Comparison of ENCODE assay signal across 12 cellular contexts in genomic region chrX:41906515-41907165, GRCh38. TPM values are rescaled to one million over a fixed set of nuclear protein-coding genes. Genes with fewer than 3 reads are reported as not detected.
DNase-seq lines count a peak whose midpoint lies in the region; FAIRE-seq and TF ChIP-seq lines count a peak whose summit lies in the region.
"Had no signal": no experiment of that assay in that cellular context is flagged by ENCODE, and none has a peak within 500 bp of the region (broad histone marks: within the 10 kb centered on the region; RNA-seq: fewer than 3 reads in every experiment).

No MANE protein-coding gene starts in this region.

- no peaks in the 10 kb centered on the region for H4K20me1 ChIP-seq in endothelial cell of umbilical vein (replicated peaks; ENCODE audit: control insufficient read depth, extremely low read depth, insufficient read depth, low read length)

- intact Hi-C loops in endothelial cell of umbilical vein (cut with micrococcal nuclease) (no loop called here), sigmoid colon (cut with DNase I) (no loop called here)

- no peaks in the 10 kb centered on the region for H3K79me2 ChIP-seq in endothelial cell of umbilical vein (ENCODE audit: control insufficient read depth, insufficient read depth, low read length)

- peaks cover 19% of the 10 kb centered on the region for H3K36me3 Mint-ChIP-seq in stimulated activated naive CD8-positive, alpha-beta T cell treated with anti-CD3 and anti-CD28 coated beads, Interleukin-15, Interleukin-2, amounts not matched to agents 100 ng/mL and 50 ng/mL, for 24 hours (ENCODE audit: low read depth)

- dilution Hi-C loops in endothelial cell of umbilical vein (cut with MboI; ENCODE audit: extremely low pct_ligation_motif_present, low sequenced_read_pairs): no loop called here

- H3K4me1 ChIP-seq in endothelial cell of umbilical vein (ENCODE audit: control insufficient read depth, extremely low read depth, insufficient read depth, low read length): no peaks in the 10 kb centered on the region
- no peaks in the 10 kb centered on the region for H3K4me1 ChIP-seq in sigmoid colon

- POLR2A ChIA-PET in endothelial cell of umbilical vein (lab: Charles Lee): no interaction called here

- peaks cover 62% of the 10 kb centered on the region for H3K4me1 Mint-ChIP-seq in stimulated activated naive CD8-positive, alpha-beta T cell treated with anti-CD3 and anti-CD28 coated beads, Interleukin-15, Interleukin-2, amounts not matched to agents 100 ng/mL and 50 ng/mL, for 24 hours (ENCODE audit: low read depth)

- H3K4me2 ChIP-seq in endothelial cell of umbilical vein (ENCODE audit: insufficient read depth, low read length): no peak overlapping the region

- TF ChIP-seq EP300 in sigmoid colon (IDR thresholded peaks at IDR 0.05): no peak

- no peak overlapping the region for H2AFZ ChIP-seq in endothelial cell of umbilical vein (ENCODE audit: low read depth, low read length)

- TF ChIP-seq POLR2A in endothelial cell of umbilical vein (IDR thresholded peaks at IDR 0.05; ENCODE audit: low read depth, low read length) (no peak), sigmoid colon (IDR thresholded peaks at IDR 0.05) (no peak)

- WGBS in sigmoid colon, 2 donors: 88 to 96% methylated on average over 3 of the region's 3 CpGs

- CTCF ChIA-PET in endothelial cell of umbilical vein (lab: Charles Lee): no interaction called here

- no peaks in the 10 kb centered on the region for H3K36me3 ChIP-seq in endothelial cell of umbilical vein (ENCODE audit: control insufficient read depth in 2 of 2, extremely low read depth in 1 of 2, insufficient read depth in 2 of 2, low read length in 2 of 2)
- H3K36me3 ChIP-seq in sigmoid colon: no peaks in the 10 kb centered on the region
- H3K36me3 ChIP-seq: MG63 had no signal

- no peak overlapping the region for H3K4me3 ChIP-seq in endothelial cell of umbilical vein (replicated peaks in 1 of 3; ENCODE audit: insufficient read depth in 1 of 3, low read depth in 1 of 3, low read length in 3 of 3)
- H3K4me3 ChIP-seq in sigmoid colon: no peak overlapping the region
- H3K4me3 ChIP-seq: MG63 had no signal

- TF ChIP-seq CTCF in endothelial cell of umbilical vein (IDR thresholded peaks at IDR 0.05; ENCODE audit: extremely low read depth in 1 of 2, insufficient read depth in 1 of 2, low read depth in 1 of 2, low read length in 2 of 2) (no peak), sigmoid colon (IDR thresholded peaks at IDR 0.05) (no peak)

- peaks cover 3% of the 10 kb centered on the region for H3K9me3 Mint-ChIP-seq in stimulated activated naive CD8-positive, alpha-beta T cell treated with anti-CD3 and anti-CD28 coated beads, Interleukin-15, Interleukin-2, amounts not matched to agents 100 ng/mL and 50 ng/mL, for 24 hours

- peak overlapping the region; percentile 45 for H3K4me3 Mint-ChIP-seq in stimulated activated naive CD8-positive, alpha-beta T cell treated with anti-CD3 and anti-CD28 coated beads, Interleukin-15, Interleukin-2, amounts not matched to agents 100 ng/mL and 50 ng/mL, for 24 hours
- H3K4me3 Mint-ChIP-seq: naive B cell had no signal

- peak; percentile 29 for DNase-seq in stimulated activated CD4-positive, alpha-beta T cell treated with anti-CD3 and anti-CD28 coated beads, Interleukin-15, amount 100 ng/mL, for 24 hours
- no peak for DNase-seq in stimulated activated CD4-positive, alpha-beta T cell treated with anti-CD3 and anti-CD28 coated beads, Interleukin-4, amount 100 ng/mL, for 1 hour
- peak; percentile 17 for DNase-seq in RPMI7951 (ENCODE audit: low read depth)
- DNase-seq in endothelial cell of umbilical vein (ENCODE audit: low read depth, low spot score): peak; percentile 28
- no peak for DNase-seq in Kasumi-1 (lab: John Stamatoyannopoulos, UW)
- DNase-seq in sigmoid colon: no peak
- DNase-seq in T-helper 9 cell: no peak
- DNase-seq: activated CD4-positive, CD25-positive, alpha-beta regulatory T cell treated with anti-CD3 and anti-CD28 coated beads, Interleukin-2, amount 50 U/mL, for 72 hours; GOT3; MG63; naive B cell had no signal

- H3K9me1 ChIP-seq in endothelial cell of umbilical vein (replicated peaks; ENCODE audit: control insufficient read depth, extremely low read depth, insufficient read depth, low read length): no peaks in the 10 kb centered on the region

- FAIRE-seq in endothelial cell of umbilical vein (lab: Jason Lieb, UNC): no peak

- peak overlapping the region; percentile 85 for H3K27ac Mint-ChIP-seq in stimulated activated naive CD8-positive, alpha-beta T cell treated with anti-CD3 and anti-CD28 coated beads, Interleukin-15, Interleukin-2, amounts not matched to agents 100 ng/mL and 50 ng/mL, for 24 hours

- H3K9me3 ChIP-seq in endothelial cell of umbilical vein (replicated peaks; ENCODE audit: control insufficient read depth, insufficient read depth, low read length): no peaks in the 10 kb centered on the region
- H3K9me3 ChIP-seq in sigmoid colon: no peaks in the 10 kb centered on the region
- H3K9me3 ChIP-seq: MG63 had no signal

- no peak overlapping the region for H3K9ac ChIP-seq in endothelial cell of umbilical vein (replicated peaks; ENCODE audit: extremely low read depth, insufficient read depth, low read length)

- H3K27ac ChIP-seq in endothelial cell of umbilical vein (ENCODE audit: insufficient read depth, low read depth, low read length) (no peak overlapping the region), sigmoid colon (no peak overlapping the region)

- BruUV-seq in endothelial cell of umbilical vein (replicated peaks; lab: Mats Ljungman, UMichigan): no TSS peak

- no peaks in the 10 kb centered on the region for H3K27me3 ChIP-seq in endothelial cell of umbilical vein (ENCODE audit: control insufficient read depth in 2 of 2, insufficient read depth in 2 of 2, low read length in 2 of 2)
- H3K27me3 ChIP-seq in sigmoid colon: no peaks in the 10 kb centered on the region
- H3K27me3 ChIP-seq: MG63 had no signal

- no peaks in the 10 kb centered on the region for H3K27me3 Mint-ChIP-seq in stimulated activated naive CD8-positive, alpha-beta T cell treated with anti-CD3 and anti-CD28 coated beads, Interleukin-15, Interleukin-2, amounts not matched to agents 100 ng/mL and 50 ng/mL, for 24 hours
- H3K27me3 Mint-ChIP-seq: naive B cell had no signal

TF ChIP-seq in endothelial cell of umbilical vein, 7 proteins besides CTCF, POLR2A, EP300 and RAD21:
- no peak for TF ChIP-seq POLR2AphosphoS5 (IDR thresholded peaks at IDR 0.05; ENCODE audit: insufficient read depth, low read depth, low read length)
- TF ChIP-seq GATA2 (IDR thresholded peaks at IDR 0.05; ENCODE audit: insufficient read depth, insufficient read length, low read depth, low read length): no peak
- no peak for TF ChIP-seq EZH2 (IDR thresholded peaks at IDR 0.05; ENCODE audit: borderline replicate concordance, low read depth, low read length, severe bottlenecking)
- no peak for TF ChIP-seq FOS (IDR thresholded peaks at IDR 0.05; ENCODE audit: borderline replicate concordance, insufficient read depth, low read length)
- no peak for TF ChIP-seq MYC (IDR thresholded peaks at IDR 0.05; ENCODE audit: low read depth, low read length)
- TF ChIP-seq JUN (IDR thresholded peaks at IDR 0.05; ENCODE audit: borderline replicate concordance, insufficient read depth, insufficient read length, low read depth): no peak
- TF ChIP-seq, protein P1, sequence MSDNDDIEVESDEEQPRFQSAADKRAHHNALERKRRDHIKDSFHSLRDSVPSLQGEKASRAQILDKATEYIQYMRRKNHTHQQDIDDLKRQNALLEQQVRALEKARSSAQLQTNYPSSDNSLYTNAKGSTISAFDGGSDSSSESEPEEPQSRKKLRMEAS (IDR thresholded peaks at IDR 0.05; ENCODE audit: insufficient read depth, insufficient read length): no peak

RNA-seq across cellular contexts. Expression of gene CASK, which starts 16.7 kb away (rescaled TPM):
- total RNA-seq in RPMI7951 (2014; rRNA removed; shearing (Covaris generic)): 21.9 and 22.8 TPM in 2 replicates
- total RNA-seq in endothelial cell of umbilical vein (30.4 and 32.7 TPM in 2 replicates), sigmoid colon (10 to 100 TPM; 18.4 to 37.1 (median 25.3) TPM)
- polyA plus RNA-seq in endothelial cell of umbilical vein (5.7 and 6.4 TPM in 2 replicates), sigmoid colon (10 to 100 TPM in 2 of 3 donors, 1 to 10 TPM in 1; 9.5 to 17.4 (median 12.0) TPM)
- polyA plus RNA-seq in endothelial cell of umbilical vein (2011; cell fraction: cytosol; rRNA removed): 8.3 and 8.7 TPM in 2 replicates
- 10.5 and 15.5 TPM in 2 replicates for polyA plus RNA-seq in endothelial cell of umbilical vein (2011; cell fraction: nucleus; rRNA removed)
- polyA plus RNA-seq in endothelial cell of umbilical vein (2012): 14.2 and 18.0 TPM in 2 replicates
- 21.5 and 27.8 TPM in 2 replicates for polyA minus RNA-seq in endothelial cell of umbilical vein
- 23.4 TPM for polyA minus RNA-seq in endothelial cell of umbilical vein (2011; cell fraction: cytosol; rRNA and poly(A)+ RNA removed)
- 37.6 and 43.5 TPM in 2 replicates for polyA minus RNA-seq in endothelial cell of umbilical vein (2011; cell fraction: nucleus; rRNA and poly(A)+ RNA removed)

Comparison
In these comparisons a context has a peak if more than half of its experiments do, and no peak if none do; other contexts are left out.
1. DNase-seq: peak in stimulated activated CD4-positive, alpha-beta T cell treated with anti-CD3 and anti-CD28 coated beads, Interleukin-15, amount 100 ng/mL, for 24 hours (single experiment), RPMI7951 (single experiment) and endothelial cell of umbilical vein (single experiment); none in stimulated activated CD4-positive, alpha-beta T cell treated with anti-CD3 and anti-CD28 coated beads, Interleukin-4, amount 100 ng/mL, for 1 hour (single experiment), Kasumi-1 (0 of 2), sigmoid colon (single experiment) and T-helper 9 cell (single experiment).